16 cellular contexts compared by ENCODE assay signal in the genomic region with DNA sequence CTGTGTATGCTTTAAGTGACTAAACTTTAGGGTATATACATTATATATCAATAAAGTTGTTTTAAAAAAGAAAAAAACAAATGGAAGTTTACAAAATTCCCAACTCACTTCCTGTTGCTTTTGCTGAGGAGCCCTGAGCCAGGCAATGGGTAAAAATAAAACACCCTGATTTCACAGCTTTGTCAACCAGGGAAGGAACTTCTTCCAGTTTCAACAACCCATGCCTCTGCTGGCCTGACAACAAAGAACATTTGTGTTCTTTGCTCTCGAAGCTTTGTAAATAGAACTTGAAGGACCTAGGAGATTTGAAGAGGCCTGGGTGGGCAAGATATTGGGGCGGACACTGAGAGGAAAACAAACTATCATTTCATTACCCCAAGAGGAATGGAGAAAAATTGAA.
DNase-seq lines count a peak whose midpoint lies in the region; ATAC-seq, FAIRE-seq and TF ChIP-seq lines count a peak whose summit lies in the region.
"Had no signal": no experiment of that assay in that cellular context is flagged by ENCODE, and none has a peak within 500 bp of the region (broad histone marks: within the 10 kb centered on the region; RNA-seq: fewer than 3 reads in every experiment).

No MANE protein-coding gene starts in this region.

- intact Hi-C loops in body of pancreas (cut with DNase I), result no loop called here
- intact Hi-C loops in pancreas (cut with DNase I), result no loop called here

- TF ChIP-seq CTCF in body of pancreas (IDR thresholded peaks at IDR 0.05), result no peak
- TF ChIP-seq CTCF in pancreas (IDR thresholded peaks at IDR 0.05), result no peak
- TF ChIP-seq CTCF in BE2C (IDR thresholded peaks at IDR 0.05; ENCODE audit: low read depth, low read length), result no peak

- H3K27ac ChIP-seq in body of pancreas (peak overlapping the region in 3 of 4 donors; percentile 23 to 46 (median 45)), pancreas (peak overlapping the region in 1 of 4 donors; percentile 41)
- H3K27ac ChIP-seq: HL-60, PC-9 had no signal

- no peaks in the 10 kb centered on the region for H3K36me3 ChIP-seq in body of pancreas (replicated peaks in 1 of 2; ENCODE audit: insufficient read depth in 1 of 2, low read depth in 2 of 2)
- H3K36me3 ChIP-seq in pancreas, result no peaks in the 10 kb centered on the region
- H3K36me3 ChIP-seq in BE2C, result no peaks in the 10 kb centered on the region

- H3K9me3 ChIP-seq in body of pancreas (no peaks in the 10 kb centered on the region), pancreas (no peaks in the 10 kb centered on the region), BE2C (no peaks in the 10 kb centered on the region)

- no peak for TF ChIP-seq POLR2A in body of pancreas (IDR thresholded peaks at IDR 0.05)

- DNase-seq in DMS53 (lab: John Stamatoyannopoulos, UW) (peak; percentile 68), DMS79 (lab: John Stamatoyannopoulos, UW) (peak; percentile 89), body of pancreas (no peak), pancreas (peak in 1 of 6 donors; percentile 25), AML-193 (lab: John Stamatoyannopoulos, UW) (no peak), BE2C (no peak)
- DNase-seq: ACHN, GF-D8, H9, IMR-90, NCI-H1417 treated with DMSO at 0.1 percent for 48 hours, NCI-H187 treated with DMSO at 0.1 percent for 48 hours, NCI-H524 treated with DMSO at 0.1 percent for 48 hours, PC-9 had no signal

- ATAC-seq in body of pancreas, result no peak
- ATAC-seq in pancreas, result peak in 3 of 4 donors; percentile 55 to 65 (median 64)
- ATAC-seq in HG02884 (IDR thresholded peaks at IDR 0.05; ENCODE audit: unreplicated experiment), result no peak

- WGBS in body of pancreas, 2 donors, result 31 to 37% methylated on average over 2 of the region's 2 CpGs
- WGBS in pancreas, 2 donors, result 26 to 32% methylated on average over 2 of the region's 2 CpGs

- no peaks in the 10 kb centered on the region for H3K27me3 ChIP-seq in body of pancreas
- H3K27me3 ChIP-seq in pancreas, result no peaks in the 10 kb centered on the region
- no peaks in the 10 kb centered on the region for H3K27me3 ChIP-seq in BE2C

- peaks cover 58% of the 10 kb centered on the region for H3K4me1 ChIP-seq in body of pancreas
- peaks cover 10 to 31% (median 14%) of the 10 kb centered on the region in 3 donors for H3K4me1 ChIP-seq in pancreas
- H3K4me1 ChIP-seq in BE2C, result no peaks in the 10 kb centered on the region

- no peak for FAIRE-seq in pancreas (lab: Jason Lieb, UNC)

- no peak overlapping the region for H3K4me3 ChIP-seq in body of pancreas
- no peak overlapping the region for H3K4me3 ChIP-seq in pancreas
- H3K4me3 ChIP-seq in BE2C (ENCODE audit: low read depth, low read length), result no peak overlapping the region
- H3K4me3 ChIP-seq: PC-9 had no signal

Comparison
In these comparisons a context has a peak if more than half of its experiments do, and no peak if none do; other contexts are left out.
1. DNase-seq: peak in DMS53 (single experiment) and DMS79 (single experiment); none in body of pancreas (0 of 4), AML-193 (0 of 2) and BE2C (single experiment).
2. ATAC-seq: peak in pancreas (3 of 4); none in body of pancreas (single experiment) and HG02884 (single experiment).